Comparison of ENCODE assay signal across 22 cellular contexts in the genomic region with DNA sequence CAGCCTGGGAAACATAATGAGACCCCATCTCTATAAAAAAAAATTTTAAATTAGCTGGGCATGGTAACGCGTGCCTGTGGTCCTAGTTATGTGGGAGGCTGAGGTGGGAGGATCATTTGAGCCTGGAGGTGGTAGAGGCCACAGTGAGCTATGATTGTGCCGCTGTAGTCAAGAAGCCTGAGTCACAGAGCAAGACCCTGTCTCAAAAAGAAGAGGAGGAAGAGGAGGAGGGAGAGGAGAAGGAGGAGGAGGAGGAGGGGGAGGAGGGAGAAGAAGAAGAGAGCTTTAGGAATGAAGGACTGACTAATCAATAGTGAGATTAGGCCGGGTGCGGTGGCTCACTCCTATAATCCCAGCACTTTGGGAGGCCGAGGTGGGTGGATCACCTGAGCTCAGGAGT.
DNase-seq lines count a peak whose midpoint lies in the region; ATAC-seq and TF ChIP-seq lines count a peak whose summit lies in the region.
"Had no signal": no experiment of that assay in that cellular context is flagged by ENCODE, and none has a peak within 500 bp of the region (broad histone marks: within the 10 kb centered on the region; RNA-seq: fewer than 3 reads in every experiment).

No MANE protein-coding gene starts in this region.

- WGBS in tibial nerve, 2 donors, result 84 to 94% methylated on average over 6 of the region's 6 CpGs

- H3K27me3 ChIP-seq in tibial nerve, result no peaks in the 10 kb centered on the region
- H3K27me3 ChIP-seq: BLaER1 treated with 17β-estradiol and CSF1 and Interleukin-3, amounts not matched to agents 10 nM and 100 nM had no signal

- TF ChIP-seq CTCF in HEK293 (tag by site-specific recombination; IDR thresholded peaks at IDR 0.05) (no peak), progenitor cell of endocrine pancreas (IDR thresholded peaks at IDR 0.05; ENCODE audit: unreplicated experiment) (no peak), tibial nerve (IDR thresholded peaks at IDR 0.05) (no peak), MCF 10A (IDR thresholded peaks at IDR 0.05; ENCODE audit: unreplicated experiment) (no peak)

- intact Hi-C loops in MCF 10A (cut with micrococcal nuclease), result no loop called here

- H3K4me3 ChIP-seq in HEK293 (ENCODE audit: low read depth, low read length), result no peak overlapping the region
- no peak overlapping the region for H3K4me3 ChIP-seq in tibial nerve
- H3K4me3 ChIP-seq: BLaER1 treated with 17β-estradiol and CSF1 and Interleukin-3, amounts not matched to agents 10 nM and 100 nM; GM12878; GM23248 had no signal

- peaks cover 27% of the 10 kb centered on the region for H3K36me3 Mint-ChIP-seq in progenitor cell of endocrine pancreas (ENCODE audit: insufficient read depth)
- H3K36me3 Mint-ChIP-seq in MCF 10A (ENCODE audit: insufficient read depth, unreplicated experiment), result no peaks in the 10 kb centered on the region
- H3K36me3 Mint-ChIP-seq: CD14-positive monocyte; CD8-positive, alpha-beta memory T cell had no signal

- H3K4me3 Mint-ChIP-seq in progenitor cell of endocrine pancreas (ENCODE audit: low read depth) (no peak overlapping the region), MCF 10A (ENCODE audit: unreplicated experiment) (no peak overlapping the region)
- H3K4me3 Mint-ChIP-seq: CD14-positive monocyte; CD4-positive, alpha-beta T cell; CD8-positive, alpha-beta memory T cell had no signal

- BruUV-seq in MCF 10A (replicated peaks; lab: Mats Ljungman, UMichigan), result no TSS peak

- H3K27me3 Mint-ChIP-seq in progenitor cell of endocrine pancreas, result no peaks in the 10 kb centered on the region
- H3K27me3 Mint-ChIP-seq in MCF 10A (ENCODE audit: insufficient read depth, unreplicated experiment), result peaks cover 17% of the 10 kb centered on the region

- H3K9me3 Mint-ChIP-seq in progenitor cell of endocrine pancreas (ENCODE audit: low read depth) (no peaks in the 10 kb centered on the region), MCF 10A (ENCODE audit: unreplicated experiment) (no peaks in the 10 kb centered on the region)
- H3K9me3 Mint-ChIP-seq: CD14-positive monocyte; CD4-positive, alpha-beta T cell; CD8-positive, alpha-beta memory T cell had no signal

- TF ChIP-seq POLR2A in tibial nerve (IDR thresholded peaks at IDR 0.05), result no peak

- peaks cover 10% of the 10 kb centered on the region for H3K4me1 Mint-ChIP-seq in progenitor cell of endocrine pancreas (ENCODE audit: low read depth)
- H3K4me1 Mint-ChIP-seq in MCF 10A (ENCODE audit: insufficient read depth, unreplicated experiment), result no peaks in the 10 kb centered on the region

- H3K9me3 ChIP-seq in HEK293 (ENCODE audit: control insufficient read depth, insufficient read depth, low read depth, low read length), result no peaks in the 10 kb centered on the region
- no peaks in the 10 kb centered on the region for H3K9me3 ChIP-seq in tibial nerve
- H3K9me3 ChIP-seq: BE2C; BLaER1 treated with 17β-estradiol and CSF1 and Interleukin-3, amounts not matched to agents 10 nM and 100 nM had no signal

- H3K36me3 ChIP-seq in HEK293 (ENCODE audit: control insufficient read depth in 2 of 2, insufficient read depth in 1 of 2, low read length in 2 of 2) (no peaks in the 10 kb centered on the region), tibial nerve (no peaks in the 10 kb centered on the region)
- H3K36me3 ChIP-seq: BE2C; BLaER1 treated with 17β-estradiol and CSF1 and Interleukin-3, amounts not matched to agents 10 nM and 100 nM had no signal

- H3K27ac Mint-ChIP-seq in progenitor cell of endocrine pancreas (peak overlapping the region; percentile 82), MCF 10A (ENCODE audit: low read depth, unreplicated experiment) (no peak overlapping the region)
- H3K27ac Mint-ChIP-seq: CD4-positive, alpha-beta T cell; CD8-positive, alpha-beta memory T cell had no signal

- no peak overlapping the region for H3K27ac ChIP-seq in HEK293 (ENCODE audit: extremely low read depth, low read depth, low read length)
- H3K27ac ChIP-seq in caudate nucleus (ENCODE audit: low read depth, low read length), result peak overlapping the region; percentile 93
- H3K27ac ChIP-seq in tibial nerve, result peak overlapping the region in 3 of 4 donors; percentile 68 to 93 (median 82)
- H3K27ac ChIP-seq: 22Rv1; BLaER1 treated with 17β-estradiol and CSF1 and Interleukin-3, amounts not matched to agents 10 nM and 100 nM; GM23248 had no signal

- POLR2A ChIA-PET in HEK293 (lab: Yijun Ruan, JAX) (no interaction called here), MCF 10A (lab: Yijun Ruan, JAX) (no interaction called here)

- CTCF ChIA-PET in HEK293 (lab: Yijun Ruan, JAX), result interaction anchor here (0.6 to 2.2 kb wide), 6 partner anchors 16 to 1821 kb away, joined by 3 to 9 read pairs (median 4); no protein-coding TSS in a partner anchor
- CTCF ChIA-PET in MCF 10A (lab: Yijun Ruan, JAX), result interaction anchor here (0.5 to 4.2 kb wide), 6 partner anchors 16 to 1386 kb away, joined by 3 to 27 read pairs (median 4); no protein-coding TSS in a partner anchor

- TF ChIP-seq EP300 in tibial nerve (IDR thresholded peaks at IDR 0.05), result no peak

- DNase-seq in caudate nucleus (lab: John Stamatoyannopoulos, UW) (no peak), progenitor cell of endocrine pancreas (ENCODE audit: low spot score, unreplicated experiment) (no peak), tibial nerve (ENCODE audit: low spot score in 2 of 2) (no peak), dedifferentiated amniotic fluid mesenchymal stem cell (ENCODE audit: extremely low spot score) (no peak), MCF 10A (ENCODE audit: unreplicated experiment) (no peak)
- DNase-seq: AML-193; BE2C; CD4-positive, alpha-beta T cell; CD8-positive, alpha-beta memory T cell; DMS 273 treated with DMSO at 0.1 percent for 48 hours; DMS79; EL; GDM1; GM23248; H7; HCEC 1CT had no signal

- H3K4me1 ChIP-seq in HEK293 (ENCODE audit: control insufficient read depth, insufficient read depth, low read length), result no peaks in the 10 kb centered on the region
- peaks cover 0 to 29% (median 7%) of the 10 kb centered on the region in 4 donors for H3K4me1 ChIP-seq in tibial nerve
- H3K4me1 ChIP-seq: BE2C had no signal

- no peak for ATAC-seq in GM19463 (IDR thresholded peaks at IDR 0.05; ENCODE audit: unreplicated experiment)
- ATAC-seq: GM12878 had no signal

TF ChIP-seq in HEK293, 187 proteins besides CTCF, POLR2A, EP300 and RAD21 (continues in another document):
- TF ChIP-seq, protein P1, sequence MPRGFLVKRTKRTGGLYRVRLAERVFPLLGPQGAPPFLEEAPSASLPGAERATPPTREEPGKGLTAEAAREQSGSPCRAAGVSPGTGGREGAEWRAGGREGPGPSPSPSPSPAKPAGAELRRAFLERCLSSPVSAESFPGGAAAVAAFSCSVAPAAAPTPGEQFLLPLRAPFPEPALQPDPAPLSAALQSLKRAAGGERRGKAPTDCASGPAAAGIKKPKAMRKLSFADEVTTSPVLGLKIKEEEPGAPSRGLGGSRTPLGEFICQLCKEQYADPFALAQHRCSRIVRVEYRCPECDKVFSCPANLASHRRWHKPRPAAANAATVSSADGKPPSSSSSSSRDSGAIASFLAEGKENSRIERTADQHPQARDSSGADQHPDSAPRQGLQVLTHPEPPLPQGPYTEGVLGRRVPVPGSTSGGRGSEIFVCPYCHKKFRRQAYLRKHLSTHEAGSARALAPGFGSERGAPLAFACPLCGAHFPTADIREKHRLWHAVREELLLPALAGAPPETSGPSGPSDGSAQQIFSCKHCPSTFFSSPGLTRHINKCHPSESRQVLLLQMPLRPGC (tag by site-specific recombination; IDR thresholded peaks at IDR 0.05), result no peak
- no peak for TF ChIP-seq ZNF248 (tag by site-specific recombination; IDR thresholded peaks at IDR 0.05)
- TF ChIP-seq HOXA7 (CRISPR knock-in tag; IDR thresholded peaks at IDR 0.05; ENCODE audit: borderline replicate concordance), result no peak
- TF ChIP-seq, protein P2, sequence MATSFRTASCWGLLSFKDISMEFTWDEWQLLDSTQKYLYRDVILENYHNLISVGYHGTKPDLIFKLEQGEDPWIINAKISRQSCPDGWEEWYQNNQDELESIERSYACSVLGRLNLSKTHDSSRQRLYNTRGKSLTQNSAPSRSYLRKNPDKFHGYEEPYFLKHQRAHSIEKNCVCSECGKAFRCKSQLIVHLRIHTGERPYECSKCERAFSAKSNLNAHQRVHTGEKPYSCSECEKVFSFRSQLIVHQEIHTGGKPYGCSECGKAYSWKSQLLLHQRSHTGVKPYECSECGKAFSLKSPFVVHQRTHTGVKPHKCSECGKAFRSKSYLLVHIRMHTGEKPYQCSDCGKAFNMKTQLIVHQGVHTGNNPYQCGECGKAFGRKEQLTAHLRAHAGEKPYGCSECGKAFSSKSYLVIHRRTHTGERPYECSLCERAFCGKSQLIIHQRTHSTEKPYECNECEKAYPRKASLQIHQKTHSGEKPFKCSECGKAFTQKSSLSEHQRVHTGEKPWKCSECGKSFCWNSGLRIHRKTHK (tag by site-specific recombination; IDR thresholded peaks at IDR 0.05), result no peak
- TF ChIP-seq HOXD13 (CRISPR knock-in tag; IDR thresholded peaks at IDR 0.05; ENCODE audit: borderline replicate concordance), result no peak
- TF ChIP-seq ZNF223 (tag by site-specific recombination; IDR thresholded peaks at IDR 0.05), result no peak
- peak; percentile 94 for TF ChIP-seq EGR2 (tag by site-specific recombination; IDR thresholded peaks at IDR 0.05; ENCODE audit: low read depth)
- no peak for TF ChIP-seq TCF7L2 (IDR thresholded peaks at IDR 0.05; ENCODE audit: borderline replicate concordance, low read depth, low read length)
- no peak for TF ChIP-seq ZNF621 (tag by site-specific recombination; IDR thresholded peaks at IDR 0.05)
- peak; percentile 80 for TF ChIP-seq ZFHX2 (tag by site-specific recombination; conservative IDR thresholded peaks at IDR 0.05)
- no peak for TF ChIP-seq ZNF302 (tag by site-specific recombination; IDR thresholded peaks at IDR 0.05; ENCODE audit: low read depth)
- TF ChIP-seq ZNF211 (tag by site-specific recombination; IDR thresholded peaks at IDR 0.05; ENCODE audit: low read depth), result no peak
- no peak for TF ChIP-seq ZNF221 (tag by site-specific recombination; IDR thresholded peaks at IDR 0.05; ENCODE audit: borderline replicate concordance)
- no peak for TF ChIP-seq ZNF596 (tag by site-specific recombination; IDR thresholded peaks at IDR 0.05)
- no peak for TF ChIP-seq GFI1B (tag by site-specific recombination; IDR thresholded peaks at IDR 0.05)
- TF ChIP-seq ZNF658 (tag by site-specific recombination; IDR thresholded peaks at IDR 0.05), result no peak
- TF ChIP-seq ZNF555 (tag by site-specific recombination; conservative IDR thresholded peaks at IDR 0.05), result no peak
